In genomic region chr10:110610308-110610774, GRCh38 we compare ENCODE assay signal across 7 cellular contexts. TPM values are rescaled to one million over a fixed set of nuclear protein-coding genes. Genes with fewer than 3 reads are reported as not detected.
DNase-seq lines count a peak whose midpoint lies in the region; ATAC-seq and TF ChIP-seq lines count a peak whose summit lies in the region.

No MANE protein-coding gene starts in this region.

- peaks cover 10% of the 10 kb centered on the region for H3K36me3 ChIP-seq in Panc1 (ENCODE audit: control insufficient read depth, insufficient read depth, low read length)
- H3K36me3 ChIP-seq in ovary = no peaks in the 10 kb centered on the region

- TF ChIP-seq EP300 in Ishikawa (IDR thresholded peaks at IDR 0.05; ENCODE audit: borderline replicate concordance) = no peak
- no peak for TF ChIP-seq EP300 in ovary (IDR thresholded peaks at IDR 0.05)

- H3K9me3 ChIP-seq in Panc1 (ENCODE audit: control insufficient read depth, insufficient read depth, low read depth, low read length) (no peaks in the 10 kb centered on the region), ovary (no peaks in the 10 kb centered on the region)

- POLR2A ChIA-PET in Panc1 (lab: Charles Lee) = no interaction called here

- H3K4me1 ChIP-seq in Panc1 (ENCODE audit: control insufficient read depth, insufficient read depth, low read length) (no peaks in the 10 kb centered on the region), ovary (ENCODE audit: insufficient read depth) (no peaks in the 10 kb centered on the region)

- 12 to 24% (median 14%) methylated on average over 3 of the region's 3 CpGs for WGBS in ovary, 3 donors

- peak; percentile 80 for ATAC-seq in Panc1
- no peak for ATAC-seq in HG03135 (IDR thresholded peaks at IDR 0.05; ENCODE audit: unreplicated experiment)

- H3K27ac ChIP-seq in Panc1 (ENCODE audit: low read length) (no peak overlapping the region), ovary (no peak overlapping the region)

- peak; percentile 93 for TF ChIP-seq RAD21 in Ishikawa (IDR thresholded peaks at IDR 0.05; ENCODE audit: low read depth)

- DNase-seq in GM10266 (ENCODE audit: extremely low spot score) (peak; percentile 53), Panc1 (ENCODE audit: low read depth, low spot score) (no peak), globus pallidus (ENCODE audit: low spot score) (peak; percentile 49), ovary (peak in 1 of 5 donors; percentile 16)
- DNase-seq in activated naive CD4-positive, alpha-beta T cell treated with Interleukin-2 at 50 U/mL for 16 hours = peak; percentile 45

- CTCF ChIA-PET in Panc1 (lab: Charles Lee) = interaction anchor here (0.8 kb wide), 1 partner anchor 62 kb away, joined by 3 read pairs; no protein-coding TSS in a partner anchor

- no peak for TF ChIP-seq POLR2A in ovary (IDR thresholded peaks at IDR 0.05)

- intact Hi-C loops in Panc1 (cut with micrococcal nuclease; ENCODE audit: unreplicated experiment) (loop anchor here (2.0 to 10.0 kb wide), 3 partner anchors 70 to 282 kb away; no protein-coding TSS in a partner anchor), ovary (cut with DNase I) (no loop called here)

- TF ChIP-seq CTCF in GM10266 (IDR thresholded peaks at IDR 0.05; ENCODE audit: control insufficient read depth, insufficient read depth, low read depth, missing control alignments) (peak; percentile 70), Panc1 (IDR thresholded peaks at IDR 0.05) (peak; percentile 97), ovary (IDR thresholded peaks at IDR 0.05) (peak in 2 of 3 donors; percentile 10 to 54)

- BruUV-seq in Panc1 (replicated peaks; lab: Mats Ljungman, UMichigan) = no TSS peak

- H3K4me3 ChIP-seq in Panc1 (ENCODE audit: low read depth in 2 of 2, low read length in 2 of 2) (no peak overlapping the region), ovary (no peak overlapping the region)

- in situ Hi-C loops in Panc1 (cut with HindIII; ENCODE audit: low pct_unique_long_range_greater_than_20kb, low sequenced_read_pairs) = no loop called here

- no peaks in the 10 kb centered on the region for H3K27me3 ChIP-seq in Panc1 (ENCODE audit: control insufficient read depth, insufficient read depth, low read length)
- H3K27me3 ChIP-seq in ovary = no peaks in the 10 kb centered on the region

TF ChIP-seq in Ishikawa, 13 proteins besides CTCF, POLR2A, EP300 and RAD21:
- no peak for TF ChIP-seq YY1 (IDR thresholded peaks at IDR 0.05; ENCODE audit: low read depth)
- no peak for TF ChIP-seq REST (IDR thresholded peaks at IDR 0.05; ENCODE audit: low read depth)
- TF ChIP-seq CEBPB (IDR thresholded peaks at IDR 0.05) = 0 out of 2 replicates have a peak, but pooled peaks have one; percentile 29
- TF ChIP-seq ZBTB7A (IDR thresholded peaks at IDR 0.05; ENCODE audit: low read depth) = no peak
- TF ChIP-seq CREB1 (IDR thresholded peaks at IDR 0.05; ENCODE audit: low read depth) = no peak

RNA-seq across cellular contexts. Expression of gene RBM20, which starts 33.8 kb away (rescaled TPM):
- total RNA-seq in Panc1 (2021; ENCODE audit: unreplicated experiment) (0.10 TPM), ovary (1 to 10 TPM in 6 of 7 donors, under 1 TPM in 1; 0.96 to 4.9 (median 3.6) TPM)
- polyA plus RNA-seq in Panc1 (2012; ENCODE audit: insufficient read length) = 0.40 TPM
- 1 to 10 TPM; 2.4 to 3.9 TPM for polyA plus RNA-seq in ovary

RNA-seq across cellular contexts. Expression of gene SMC3, which starts 42.8 kb away (rescaled TPM):
- total RNA-seq in Panc1 (2021; ENCODE audit: unreplicated experiment) (71.2 TPM), ovary (10 to 100 TPM; 23.1 to 49.1 (median 38.3) TPM)
- polyA plus RNA-seq in Panc1 (2012; ENCODE audit: insufficient read length) = 30.4 TPM
- polyA plus RNA-seq in ovary = 10 to 100 TPM; 31.5 to 32.4 TPM

Comparison
In these comparisons a context has a peak if more than half of its experiments do, and no peak if none do; other contexts are left out.
1. CTCF ChIP-seq: peak in every context shown above with its lines; median percentile 97 in Panc1; 70 in GM10266; 32 in ovary.